In the genomic region with DNA sequence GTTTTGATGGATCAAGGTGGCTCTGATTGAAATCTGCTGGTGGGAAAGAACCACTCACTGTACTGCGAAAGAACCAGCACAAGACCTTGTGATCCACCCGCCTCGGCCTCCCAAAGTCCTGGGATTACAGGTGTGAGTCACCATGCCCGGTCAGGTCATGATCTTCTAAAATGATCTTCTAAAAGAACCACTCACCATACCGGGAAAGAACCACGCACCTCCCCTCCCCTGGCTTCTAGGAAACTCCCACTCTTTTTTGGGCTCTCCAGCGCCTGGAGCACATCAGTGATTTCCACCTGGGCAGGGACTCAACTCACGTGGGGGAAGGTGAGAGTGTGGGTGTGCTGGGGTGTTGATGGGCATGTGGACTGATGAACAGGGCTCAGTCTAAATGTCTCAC, we compare ENCODE assay signal across 2 cellular contexts.
TF ChIP-seq lines count a peak whose summit lies in the region.

No MANE protein-coding gene starts in this region.

TF ChIP-seq in K562, 482 proteins besides CTCF, POLR2A, EP300 and RAD21 (continues in another document):
- no peak for TF ChIP-seq MYC (IDR thresholded peaks at IDR 0.05; ENCODE audit: low read depth, low read length)
- TF ChIP-seq MYC (CRISPR knock-in tag; IDR thresholded peaks at IDR 0.05; ENCODE audit: borderline replicate concordance, low read depth): no peak
- no peak for TF ChIP-seq ZNF589 (CRISPR knock-in tag; IDR thresholded peaks at IDR 0.05; ENCODE audit: low read depth)
- TF ChIP-seq TOE1 (IDR thresholded peaks at IDR 0.05; ENCODE audit: borderline replicate concordance): no peak
- no peak for TF ChIP-seq TOE1 (CRISPR knock-in tag; IDR thresholded peaks at IDR 0.05; ENCODE audit: borderline replicate concordance, low read depth)
- TF ChIP-seq HDAC6 (IDR thresholded peaks at IDR 0.05; ENCODE audit: low read depth, low read length): no peak
- TF ChIP-seq NFYB (IDR thresholded peaks at IDR 0.05; ENCODE audit: extremely low read depth, insufficient read length): no peak
- TF ChIP-seq, protein P1, sequence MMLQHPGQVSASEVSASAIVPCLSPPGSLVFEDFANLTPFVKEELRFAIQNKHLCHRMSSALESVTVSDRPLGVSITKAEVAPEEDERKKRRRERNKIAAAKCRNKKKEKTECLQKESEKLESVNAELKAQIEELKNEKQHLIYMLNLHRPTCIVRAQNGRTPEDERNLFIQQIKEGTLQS (IDR thresholded peaks at IDR 0.05): peak; percentile 28; the same call in 1 of the 2 replicates
- TF ChIP-seq, protein P1 (CRISPR knock-in tag; conservative IDR thresholded peaks at IDR 0.05): no peak
- TF ChIP-seq CTBP1 (IDR thresholded peaks at IDR 0.05; ENCODE audit: borderline replicate concordance): no peak
- no peak for TF ChIP-seq HDGF (IDR thresholded peaks at IDR 0.05)
- no peak for TF ChIP-seq NCOA1 (IDR thresholded peaks at IDR 0.05; ENCODE audit: low read depth)
- no peak for TF ChIP-seq SMARCB1 (IDR thresholded peaks at IDR 0.05; ENCODE audit: insufficient read length, low read depth)
- TF ChIP-seq, protein P2, sequence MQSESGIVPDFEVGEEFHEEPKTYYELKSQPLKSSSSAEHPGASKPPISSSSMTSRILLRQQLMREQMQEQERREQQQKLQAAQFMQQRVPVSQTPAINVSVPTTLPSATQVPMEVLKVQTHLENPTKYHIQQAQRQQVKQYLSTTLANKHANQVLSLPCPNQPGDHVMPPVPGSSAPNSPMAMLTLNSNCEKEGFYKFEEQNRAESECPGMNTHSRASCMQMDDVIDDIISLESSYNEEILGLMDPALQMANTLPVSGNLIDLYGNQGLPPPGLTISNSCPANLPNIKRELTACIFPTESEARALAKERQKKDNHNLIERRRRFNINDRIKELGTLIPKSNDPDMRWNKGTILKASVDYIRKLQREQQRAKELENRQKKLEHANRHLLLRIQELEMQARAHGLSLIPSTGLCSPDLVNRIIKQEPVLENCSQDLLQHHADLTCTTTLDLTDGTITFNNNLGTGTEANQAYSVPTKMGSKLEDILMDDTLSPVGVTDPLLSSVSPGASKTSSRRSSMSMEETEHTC (IDR thresholded peaks at IDR 0.05): no peak
- TF ChIP-seq HNRNPK (IDR thresholded peaks at IDR 0.05; ENCODE audit: low read depth, low read length, poor library complexity, severe bottlenecking): no peak
- no peak for TF ChIP-seq ZNF224 (CRISPR knock-in tag; IDR thresholded peaks at IDR 0.05)

TF ChIP-seq in SK-N-SH treated with all-trans-retinoic acid at 6 μM for 48 hours, 23 proteins besides CTCF, POLR2A, EP300 and RAD21:
- no peak for TF ChIP-seq ISL1 (CRISPR knock-in tag; IDR thresholded peaks at IDR 0.05)
- TF ChIP-seq PPARA (CRISPR knock-in tag; IDR thresholded peaks at IDR 0.05; ENCODE audit: borderline replicate concordance): no peak
- no peak for TF ChIP-seq TCF4 (CRISPR knock-in tag; IDR thresholded peaks at IDR 0.05; ENCODE audit: borderline replicate concordance)
- TF ChIP-seq, protein P3, sequence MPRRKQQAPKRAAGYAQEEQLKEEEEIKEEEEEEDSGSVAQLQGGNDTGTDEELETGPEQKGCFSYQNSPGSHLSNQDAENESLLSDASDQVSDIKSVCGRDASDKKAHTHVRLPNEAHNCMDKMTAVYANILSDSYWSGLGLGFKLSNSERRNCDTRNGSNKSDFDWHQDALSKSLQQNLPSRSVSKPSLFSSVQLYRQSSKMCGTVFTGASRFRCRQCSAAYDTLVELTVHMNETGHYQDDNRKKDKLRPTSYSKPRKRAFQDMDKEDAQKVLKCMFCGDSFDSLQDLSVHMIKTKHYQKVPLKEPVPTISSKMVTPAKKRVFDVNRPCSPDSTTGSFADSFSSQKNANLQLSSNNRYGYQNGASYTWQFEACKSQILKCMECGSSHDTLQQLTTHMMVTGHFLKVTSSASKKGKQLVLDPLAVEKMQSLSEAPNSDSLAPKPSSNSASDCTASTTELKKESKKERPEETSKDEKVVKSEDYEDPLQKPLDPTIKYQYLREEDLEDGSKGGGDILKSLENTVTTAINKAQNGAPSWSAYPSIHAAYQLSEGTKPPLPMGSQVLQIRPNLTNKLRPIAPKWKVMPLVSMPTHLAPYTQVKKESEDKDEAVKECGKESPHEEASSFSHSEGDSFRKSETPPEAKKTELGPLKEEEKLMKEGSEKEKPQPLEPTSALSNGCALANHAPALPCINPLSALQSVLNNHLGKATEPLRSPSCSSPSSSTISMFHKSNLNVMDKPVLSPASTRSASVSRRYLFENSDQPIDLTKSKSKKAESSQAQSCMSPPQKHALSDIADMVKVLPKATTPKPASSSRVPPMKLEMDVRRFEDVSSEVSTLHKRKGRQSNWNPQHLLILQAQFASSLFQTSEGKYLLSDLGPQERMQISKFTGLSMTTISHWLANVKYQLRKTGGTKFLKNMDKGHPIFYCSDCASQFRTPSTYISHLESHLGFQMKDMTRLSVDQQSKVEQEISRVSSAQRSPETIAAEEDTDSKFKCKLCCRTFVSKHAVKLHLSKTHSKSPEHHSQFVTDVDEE (CRISPR knock-in tag; IDR thresholded peaks at IDR 0.05): no peak
- no peak for TF ChIP-seq ZNF8 (CRISPR knock-in tag; IDR thresholded peaks at IDR 0.05)
- no peak for TF ChIP-seq BACH2 (CRISPR knock-in tag; IDR thresholded peaks at IDR 0.05; ENCODE audit: borderline replicate concordance)
- TF ChIP-seq, protein P4, sequence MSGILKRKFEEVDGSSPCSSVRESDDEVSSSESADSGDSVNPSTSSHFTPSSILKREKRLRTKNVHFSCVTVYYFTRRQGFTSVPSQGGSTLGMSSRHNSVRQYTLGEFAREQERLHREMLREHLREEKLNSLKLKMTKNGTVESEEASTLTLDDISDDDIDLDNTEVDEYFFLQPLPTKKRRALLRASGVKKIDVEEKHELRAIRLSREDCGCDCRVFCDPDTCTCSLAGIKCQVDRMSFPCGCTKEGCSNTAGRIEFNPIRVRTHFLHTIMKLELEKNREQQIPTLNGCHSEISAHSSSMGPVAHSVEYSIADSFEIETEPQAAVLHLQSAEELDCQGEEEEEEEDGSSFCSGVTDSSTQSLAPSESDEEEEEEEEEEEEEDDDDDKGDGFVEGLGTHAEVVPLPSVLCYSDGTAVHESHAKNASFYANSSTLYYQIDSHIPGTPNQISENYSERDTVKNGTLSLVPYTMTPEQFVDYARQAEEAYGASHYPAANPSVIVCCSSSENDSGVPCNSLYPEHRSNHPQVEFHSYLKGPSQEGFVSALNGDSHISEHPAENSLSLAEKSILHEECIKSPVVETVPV (CRISPR knock-in tag; IDR thresholded peaks at IDR 0.05): no peak
- no peak for TF ChIP-seq OSR1 (CRISPR knock-in tag; IDR thresholded peaks at IDR 0.05)
